8 cellular contexts compared by ENCODE assay signal in the genomic region with DNA sequence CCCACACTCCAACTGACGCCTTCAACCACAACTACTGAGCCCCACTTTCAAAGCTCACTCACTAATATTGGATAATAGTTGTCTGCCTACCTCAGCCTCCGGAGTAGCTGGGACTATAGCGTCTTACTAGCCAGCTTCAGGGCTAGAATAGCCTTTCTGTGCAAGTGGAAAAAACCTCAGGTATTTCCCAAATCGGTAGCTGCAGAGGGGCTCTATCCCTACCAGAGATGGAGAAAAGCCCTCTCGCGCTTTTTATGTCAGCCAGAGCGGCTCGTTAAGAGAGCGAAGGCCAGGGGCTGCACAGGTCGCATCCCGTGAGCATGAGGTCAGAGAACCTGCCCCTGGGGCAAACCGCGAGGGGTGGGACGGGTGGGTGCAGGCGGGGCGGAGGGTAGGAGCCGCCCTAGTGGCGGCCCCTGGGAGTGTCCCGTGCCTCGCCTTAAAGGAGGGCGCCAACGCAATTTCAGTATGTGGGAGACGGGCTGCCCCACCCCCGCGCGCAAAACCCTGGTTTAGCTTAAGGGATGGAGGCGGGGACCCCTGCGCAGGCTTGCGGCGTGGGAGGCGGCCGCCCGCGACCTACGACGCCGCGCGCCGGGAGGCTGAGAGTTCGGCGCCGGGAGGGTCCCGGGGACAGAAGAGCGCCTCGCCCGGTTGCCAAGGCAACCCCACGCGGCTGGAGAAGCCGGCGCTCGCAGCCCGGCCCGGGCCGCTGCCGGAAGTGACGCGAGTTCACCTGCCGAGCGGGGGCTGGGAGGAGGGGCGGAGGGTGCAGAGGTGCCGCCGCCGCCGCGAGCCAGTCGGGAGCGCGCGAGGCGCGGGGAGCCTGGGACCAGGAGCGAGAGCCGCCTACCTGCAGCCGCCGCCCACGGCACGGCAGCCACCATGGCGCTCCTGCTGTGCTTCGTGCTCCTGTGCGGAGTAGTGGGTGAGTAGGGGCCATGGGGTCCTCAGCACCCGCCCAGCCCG. TPM values are rescaled to one million over a fixed set of nuclear protein-coding genes. Genes with fewer than 3 reads are reported as not detected.
DNase-seq lines count a peak whose midpoint lies in the region; ATAC-seq, FAIRE-seq and TF ChIP-seq lines count a peak whose summit lies in the region.

A gene (plus strand): TSS at position 799 of the 969 bp plus-strand sequence. CDS start 87 bp downstream, at position 886.

- H3K27me3 ChIP-seq in GM12878 (replicated peaks in 1 of 2; ENCODE audit: control insufficient read depth in 2 of 2, insufficient read depth in 2 of 2, low read length in 1 of 2): peaks cover 0 to 4% of the 10 kb centered on the region in 2 experiments; a peak in 1 of 4 replicates
- H3K27me3 ChIP-seq in iPS-18a (ENCODE audit: control insufficient read depth, insufficient read depth, low read length): no peaks in the 10 kb centered on the region

- SMC1A ChIA-PET in GM12878 (lab: Charles Lee; ENCODE audit: uncharacterized antibody, unreplicated experiment): no interaction called here

- H3K4me3 ChIP-seq in HFF-Myc (replicated peaks; ENCODE audit: low read depth, low read length) (peak within 1 kb of the TSS; percentile 65), GM12878 (peak within 1 kb of the TSS; percentile 71), iPS-18a (ENCODE audit: low read length) (peak within 1 kb of the TSS; percentile 99), skin epidermis (peak within 1 kb of the TSS; percentile 57 to 78 (median 65))

- H3K4me3 Mint-ChIP-seq in T-helper 2 cell treated with Interferon-gamma antibody and Interleukin-4, amounts not matched to agents 5 μg/mL and 100 μg/mL, for 36 hours: peak within 1 kb of the TSS; percentile 88

- H3K9ac ChIP-seq in ES-I3 (ENCODE audit: low read depth, low read length): peak within 1 kb of the TSS; percentile 63
- H3K9ac ChIP-seq in GM12878 (ENCODE audit: control insufficient read depth, insufficient read depth, low read length): no peak within 1 kb of the TSS
- peak within 1 kb of the TSS; percentile 96 for H3K9ac ChIP-seq in iPS-18a (ENCODE audit: low read length)

- WGBS in GM12878 (ENCODE audit: insufficient coverage, insufficient replicate concordance, low lambda C conversion rate, missing lambda C conversion rate): under 1% methylated on average over 45 of the region's 83 CpGs

- no peaks in the 10 kb centered on the region; the same call in 1 of the 2 replicates for H4K20me1 ChIP-seq in GM12878 (ENCODE audit: control insufficient read depth, insufficient read depth)

- H3K4me1 ChIP-seq in ES-I3 (ENCODE audit: insufficient read depth, low read length): peaks cover 14% of the 10 kb centered on the region
- H3K4me1 ChIP-seq in GM12878 (ENCODE audit: control insufficient read depth, insufficient read depth, low read length): no peaks in the 10 kb centered on the region; the same call in 1 of the 2 replicates
- peaks cover 17% of the 10 kb centered on the region for H3K4me1 ChIP-seq in iPS-18a (ENCODE audit: control insufficient read depth, low read depth, low read length)

- H3K9me3 ChIP-seq in ES-I3 (ENCODE audit: control insufficient read depth, insufficient read depth, low read length) (no peaks in the 10 kb centered on the region), GM12878 (replicated peaks; ENCODE audit: control insufficient read depth, insufficient read depth, low read length) (no peaks in the 10 kb centered on the region; the same call in 2 of the 3 replicates), iPS-18a (ENCODE audit: control insufficient read depth, low read depth, low read length) (no peaks in the 10 kb centered on the region)

- no peak for DNase-seq in HFF-Myc (ENCODE audit: extremely low read depth, low read depth)
- DNase-seq in NCI-H1105 (lab: John Stamatoyannopoulos, UW): peak; percentile 91
- peak; percentile 74 for DNase-seq in T-helper 2 cell treated with Interferon-gamma antibody and Interleukin-4, amounts not matched to agents 5 μg/mL and 100 μg/mL, for 36 hours (ENCODE audit: low spot score)
- DNase-seq in GM12878 (ENCODE audit: low read depth, low spot score): no peak
- no peak for DNase-seq in SHP77 treated with DMSO at 0.1 percent for 48 hours (lab: John Stamatoyannopoulos, UW)

- in situ Hi-C loops in GM12878 (cut with MboI): no loop called here

- TF ChIP-seq CTCF in HFF-Myc (IDR thresholded peaks at IDR 0.05; ENCODE audit: low read depth, low read length, missing control alignments) (peak; percentile 39), GM12878 (IDR thresholded peaks at IDR 0.05 in 2 of 3, conservative IDR thresholded peaks at IDR 0.05 in 1 of 3; ENCODE audit: control insufficient read depth in 2 of 3, extremely low read depth in 1 of 3, insufficient read depth in 1 of 3, low read depth in 3 of 3, low read length in 3 of 3) (peak in 2 of 3 experiments; percentile 26 to 56; a peak in 3 of 6 replicates)

- TF ChIP-seq POLR2A in GM12878 (IDR thresholded peaks at IDR 0.05; ENCODE audit: low read depth, low read length): peak; percentile 49; the same call in 1 of the 2 replicates

- peaks cover 54% of the 10 kb centered on the region for H3K27me3 Mint-ChIP-seq in T-helper 2 cell treated with Interferon-gamma antibody and Interleukin-4, amounts not matched to agents 5 μg/mL and 100 μg/mL, for 36 hours (ENCODE audit: low read depth)

- no TSS peak for BruUV-seq in GM12878 (replicated peaks; lab: Mats Ljungman, UMichigan)

- H3K36me3 ChIP-seq in ES-I3 (ENCODE audit: insufficient read depth, low read length) (no peaks in the 10 kb centered on the region), GM12878 (ENCODE audit: control insufficient read depth in 2 of 2, insufficient read depth in 2 of 2, low read length in 1 of 2) (no peaks in the 10 kb centered on the region), iPS-18a (ENCODE audit: control insufficient read depth, low read depth, low read length) (peaks cover 4% of the 10 kb centered on the region)

- RAD21 ChIA-PET in GM12878 (lab: Charles Lee; ENCODE audit: unreplicated experiment): no interaction called here

- POLR2A ChIA-PET in GM12878 (lab: Charles Lee): no interaction called here

- no peaks in the 10 kb centered on the region for H3K9me3 Mint-ChIP-seq in T-helper 2 cell treated with Interferon-gamma antibody and Interleukin-4, amounts not matched to agents 5 μg/mL and 100 μg/mL, for 36 hours

- TF ChIP-seq EP300 in GM12878 (IDR thresholded peaks at IDR 0.05; ENCODE audit: borderline replicate concordance in 1 of 2, control insufficient read depth in 1 of 2, low read depth in 2 of 2, low read length in 2 of 2): no peak

- TF ChIP-seq RAD21 in GM12878 (IDR thresholded peaks at IDR 0.05; ENCODE audit: insufficient read depth, low read depth, low read length): no peak

- H3K36me3 Mint-ChIP-seq in T-helper 2 cell treated with Interferon-gamma antibody and Interleukin-4, amounts not matched to agents 5 μg/mL and 100 μg/mL, for 36 hours (ENCODE audit: low read depth): no peaks in the 10 kb centered on the region

- H3K27ac Mint-ChIP-seq in T-helper 2 cell treated with Interferon-gamma antibody and Interleukin-4, amounts not matched to agents 5 μg/mL and 100 μg/mL, for 36 hours: peak within 1 kb of the TSS; percentile 22

- intact Hi-C loops in GM12878 (cut with micrococcal nuclease; ENCODE audit: unreplicated experiment): no loop called here

- peak within 1 kb of the TSS; percentile 41 for H2AFZ ChIP-seq in GM12878 (ENCODE audit: control insufficient read depth, low read depth, low read length)

- H3K4me1 Mint-ChIP-seq in T-helper 2 cell treated with Interferon-gamma antibody and Interleukin-4, amounts not matched to agents 5 μg/mL and 100 μg/mL, for 36 hours (ENCODE audit: low read depth): peaks cover 16% of the 10 kb centered on the region

- no peak for FAIRE-seq in GM12878 (lab: Jason Lieb, UNC)

- H3K4me2 ChIP-seq in GM12878 (ENCODE audit: control insufficient read depth, insufficient read depth): peak within 1 kb of the TSS; percentile 98

- no peaks in the 10 kb centered on the region for H3K79me2 ChIP-seq in GM12878 (ENCODE audit: control insufficient read depth, insufficient read depth, low read length)

- CTCF ChIA-PET in GM12878 (lab: Yijun Ruan, JAX): no interaction called here

- ATAC-seq in GM12878: peak; percentile 73

- H3K27ac ChIP-seq in GM12878 (ENCODE audit: control insufficient read depth, insufficient read depth): no peak within 1 kb of the TSS
- H3K27ac ChIP-seq in iPS-18a (ENCODE audit: low read length): peak within 1 kb of the TSS; percentile 92
- peak within 1 kb of the TSS; percentile 34 to 93 (median 89) for H3K27ac ChIP-seq in skin epidermis

TF ChIP-seq in GM12878, 131 proteins besides CTCF, POLR2A, EP300 and RAD21 (continues in another document):
- TF ChIP-seq CREB1 (IDR thresholded peaks at IDR 0.05; ENCODE audit: low read depth): peak; percentile 46; the same call in 1 of the 2 replicates
- TF ChIP-seq RCOR1 (conservative IDR thresholded peaks at IDR 0.05; ENCODE audit: low read depth, low read length): no peak
- TF ChIP-seq ZNF207 (IDR thresholded peaks at IDR 0.05; ENCODE audit: borderline replicate concordance): no peak
- TF ChIP-seq EGR1 (IDR thresholded peaks at IDR 0.05; ENCODE audit: borderline replicate concordance in 1 of 2, low read depth in 2 of 2, low read length in 2 of 2): 0 out of 3 replicates have a peak, but pooled peaks of 1 of the 2 experiments have one; percentile 20

RNA-seq across cellular contexts. Expression of the gene that starts here (rescaled TPM):
- not detected in 2 replicates for total RNA-seq in GM12878 (2013; cell fraction: nucleolus; rRNA removed)
- total RNA-seq in GM12878 (2014; rRNA removed) (0.23 and 0.44 TPM in 2 replicates), GM12878 (2014; rRNA removed; fragmentation: Illumina TruSeq; extraction: Trizol) (0.09 and 0.18 TPM in 2 replicates), GM12878 (2021) (0.11 and 0.13 TPM in 2 replicates)
- not detected for polyA plus RNA-seq in GM12878 (2011; ENCODE audit: low read depth)
- polyA plus RNA-seq in GM12878 (2011; rRNA removed) (0.01 and 0.12 TPM in 2 replicates), GM12878 (2014; fragmentation: Illumina TruSeq; extraction: Trizol) (0.06 and 0.11 TPM in 2 replicates), GM12878 (2014; fragmentation: Nextera tagmentation; extraction: Ambion mirVana) (under 1 TPM; 0.04 to 0.31 TPM), GM12878 (2014; rRNA removed) (0.03 and 0.13 TPM in 2 replicates), GM12878 (2016; fragmentation: Nextera tagmentation; extraction: Ambion mirVana) (under 1 TPM; 0.18 to 0.64 TPM)
- polyA plus RNA-seq in GM12878 (2011; cell fraction: cytosol; rRNA removed): not detected in 2 replicates
- polyA plus RNA-seq in GM12878 (2011; cell fraction: nucleus; rRNA removed): 0.04 TPM in 1 of 2 replicates, not detected in the other
- 0.13 and 0.28 TPM in 2 replicates for polyA plus RNA-seq in GM12878 (2012)
- polyA minus RNA-seq in GM12878 (2011; rRNA and poly(A)+ RNA removed): 0.07 TPM in 1 of 2 replicates, not detected in the other
- not detected in 2 replicates for polyA minus RNA-seq in GM12878 (2011; cell fraction: cytosol; rRNA and poly(A)+ RNA removed)
- not detected in 2 replicates for polyA minus RNA-seq in GM12878 (2011; cell fraction: nucleus; rRNA and poly(A)+ RNA removed)

Comparison
In these comparisons a context has a peak if more than half of its experiments do, and no peak if none do; other contexts are left out.
1. Peak in ATAC-seq, H3K4me3 ChIP-seq and H3K4me2 ChIP-seq in GM12878; RNA of the gene not detected or under 1 TPM.
2. DNase-seq: peak in NCI-H1105 (single experiment) and T-helper 2 cell treated with Interferon-gamma antibody and Interleukin-4, amounts not matched to agents 5 μg/mL and 100 μg/mL, for 36 hours (single experiment); none in HFF-Myc (single experiment), GM12878 (single experiment) and SHP77 treated with DMSO at 0.1 percent for 48 hours (single experiment).
3. Peak in every context shown above with its lines, with median percentiles within 50 percentile points of each other: H3K4me3 ChIP-seq.